In genomic region chr1:205456383-205456867, GRCh38 we compare ENCODE assay signal across 1 cellular context.
TF ChIP-seq lines count a peak whose summit lies in the region.

No MANE protein-coding gene starts in this region.

TF ChIP-seq in H1, 55 proteins besides CTCF, POLR2A, EP300 and RAD21 (continued from another document):
- TF ChIP-seq JUN (IDR thresholded peaks at IDR 0.05; ENCODE audit: low read depth, low read length): no peak
- no peak for TF ChIP-seq TEAD4 (IDR thresholded peaks at IDR 0.05; ENCODE audit: low read depth, low read length)
